31 cellular contexts compared by ENCODE assay signal in genomic region chr6:62035952-62036351, GRCh38.
"Had no signal": no experiment of that assay in that cellular context is flagged by ENCODE, and none has a peak within 500 bp of the region (broad histone marks: within the 10 kb centered on the region; RNA-seq: fewer than 3 reads in every experiment).

No MANE protein-coding gene starts in this region.

- ATAC-seq: activated CD4-positive, alpha-beta T cell treated with anti-CD3 and anti-CD28 coated beads for 36 hours; activated naive CD8-positive, alpha-beta T cell treated with anti-CD3 and anti-CD28 coated beads, Interleukin-2, amount 50 U/mL, for 24 hours; activated T-cell treated with anti-CD3 and anti-CD28 coated beads, Interleukin-2, amount 50 U/mL, for 4 hours; activated T-helper 17 cell treated with anti-CD3 and anti-CD28 coated beads, Interleukin-2, amount 50 U/mL, for 72 hours; body of pancreas; effector memory CD8-positive, alpha-beta T cell had no signal

- H3K27me3 ChIP-seq: adrenal gland, body of pancreas, esophagus squamous epithelium had no signal

- H3K27ac Mint-ChIP-seq: activated CD4-positive, alpha-beta memory T cell treated with anti-CD3 and anti-CD28 coated beads for 36 hours; activated CD4-positive, alpha-beta T cell treated with anti-CD3 and anti-CD28 coated beads for 36 hours; activated CD4-positive, alpha-beta T cell treated with anti-CD3 and anti-CD28 coated beads, Interleukin-2, amount 10 ng/mL, durations not matched to agents 24 days and 14 days; activated naive CD4-positive, alpha-beta T cell treated with anti-CD3 and anti-CD28 coated beads for 36 hours; activated naive CD4-positive, alpha-beta T cell treated with anti-CD3 and anti-CD28 coated beads, Interleukin-2, amount 50 U/mL, for 24 hours; activated naive CD8-positive, alpha-beta T cell treated with anti-CD3 and anti-CD28 coated beads for 36 hours; activated naive CD8-positive, alpha-beta T cell treated with anti-CD3 and anti-CD28 coated beads, Interleukin-2, amount 50 U/mL, for 24 hours; activated T-helper 17 cell treated with anti-CD3 and anti-CD28 coated beads, Interleukin-2, amount 50 U/mL, for 72 hours; effector memory CD8-positive, alpha-beta T cell had no signal

- H3K4me1 Mint-ChIP-seq: activated CD4-positive, alpha-beta T cell treated with anti-CD3 and anti-CD28 coated beads for 36 hours; activated CD4-positive, alpha-beta T cell treated with anti-CD3 and anti-CD28 coated beads, Interleukin-2, amount 10 ng/mL, durations not matched to agents 24 days and 14 days; activated naive CD4-positive, alpha-beta T cell treated with anti-CD3 and anti-CD28 coated beads, Interleukin-2, amount 50 U/mL, for 24 hours; activated naive CD8-positive, alpha-beta T cell treated with anti-CD3 and anti-CD28 coated beads for 36 hours; activated T-helper 17 cell treated with anti-CD3 and anti-CD28 coated beads, Interleukin-2, amount 50 U/mL, for 72 hours had no signal

- DNase-seq: activated CD4-positive, alpha-beta memory T cell treated with anti-CD3 and anti-CD28 coated beads for 36 hours; activated CD4-positive, alpha-beta T cell treated with anti-CD3 and anti-CD28 coated beads for 36 hours; activated CD4-positive, alpha-beta T cell treated with anti-CD3 and anti-CD28 coated beads, Interleukin-2, amount 10 ng/mL, durations not matched to agents 24 days and 14 days; activated CD4-positive, CD25-positive, alpha-beta regulatory T cell; activated CD4-positive, CD25-positive, alpha-beta regulatory T cell treated with anti-CD3 and anti-CD28 coated beads, Interleukin-2, amount 50 U/mL, for 72 hours; activated CD8-positive, alpha-beta memory T cell treated with anti-CD3 and anti-CD28 coated beads, Interleukin-2, amount 50 U/mL, for 48 hours; activated effector memory CD4-positive, alpha-beta T cell treated with anti-CD3 and anti-CD28 coated beads, Interleukin-2, amount 50 U/mL, for 16 hours; activated naive CD4-positive, alpha-beta T cell treated with anti-CD3 and anti-CD28 coated beads for 36 hours; activated naive CD8-positive, alpha-beta T cell treated with anti-CD3 and anti-CD28 coated beads for 36 hours; activated naive CD8-positive, alpha-beta T cell treated with anti-CD3 and anti-CD28 coated beads, Interleukin-2, amount 50 U/mL, for 24 hours; activated T-cell treated with anti-CD3 and anti-CD28 coated beads for 4 hours; activated T-cell treated with anti-CD3 and anti-CD28 coated beads, Interleukin-2, amount 50 U/mL, for 4 hours; adrenal gland; amygdala; aorta; body of pancreas; caudate nucleus; cortex of kidney; dermis blood vessel endothelial cell; effector CD4-positive, alpha-beta T cell; effector memory CD8-positive, alpha-beta T cell; esophagus squamous epithelium; foreskin melanocyte; head of caudate nucleus; T-helper 2 cell had no signal

- H3K36me3 Mint-ChIP-seq: activated CD4-positive, alpha-beta memory T cell treated with anti-CD3 and anti-CD28 coated beads for 36 hours; activated naive CD4-positive, alpha-beta T cell treated with anti-CD3 and anti-CD28 coated beads, Interleukin-2, amount 50 U/mL, for 24 hours; activated naive CD8-positive, alpha-beta T cell treated with anti-CD3 and anti-CD28 coated beads for 36 hours had no signal

- H3K4me3 Mint-ChIP-seq: activated CD4-positive, alpha-beta memory T cell treated with anti-CD3 and anti-CD28 coated beads for 36 hours; activated CD4-positive, alpha-beta T cell treated with anti-CD3 and anti-CD28 coated beads for 36 hours; activated CD4-positive, alpha-beta T cell treated with anti-CD3 and anti-CD28 coated beads, Interleukin-2, amount 10 ng/mL, durations not matched to agents 24 days and 14 days; activated naive CD4-positive, alpha-beta T cell treated with anti-CD3 and anti-CD28 coated beads for 36 hours; activated naive CD4-positive, alpha-beta T cell treated with anti-CD3 and anti-CD28 coated beads, Interleukin-2, amount 50 U/mL, for 24 hours; activated naive CD8-positive, alpha-beta T cell treated with anti-CD3 and anti-CD28 coated beads for 36 hours; activated naive CD8-positive, alpha-beta T cell treated with anti-CD3 and anti-CD28 coated beads, Interleukin-2, amount 50 U/mL, for 24 hours; activated T-cell treated with anti-CD3 and anti-CD28 coated beads, Interleukin-2, amount 50 U/mL, for 4 hours; activated T-helper 17 cell treated with anti-CD3 and anti-CD28 coated beads, Interleukin-2, amount 50 U/mL, for 72 hours; effector memory CD8-positive, alpha-beta T cell had no signal

- H3K4me3 ChIP-seq: adrenal gland, body of pancreas, esophagus squamous epithelium had no signal

- H3K9me3 ChIP-seq: adrenal gland, body of pancreas had no signal

- H3K36me3 ChIP-seq: adrenal gland, esophagus squamous epithelium had no signal

- H3K4me1 ChIP-seq: adrenal gland, body of pancreas, esophagus squamous epithelium had no signal

- H3K27me3 Mint-ChIP-seq: activated CD4-positive, alpha-beta memory T cell treated with anti-CD3 and anti-CD28 coated beads for 36 hours; activated CD4-positive, alpha-beta T cell treated with anti-CD3 and anti-CD28 coated beads for 36 hours; activated CD4-positive, alpha-beta T cell treated with anti-CD3 and anti-CD28 coated beads, Interleukin-2, amount 10 ng/mL, durations not matched to agents 24 days and 14 days; activated naive CD4-positive, alpha-beta T cell treated with anti-CD3 and anti-CD28 coated beads, Interleukin-2, amount 50 U/mL, for 24 hours; activated naive CD8-positive, alpha-beta T cell treated with anti-CD3 and anti-CD28 coated beads for 36 hours; activated naive CD8-positive, alpha-beta T cell treated with anti-CD3 and anti-CD28 coated beads, Interleukin-2, amount 50 U/mL, for 24 hours; activated T-helper 17 cell treated with anti-CD3 and anti-CD28 coated beads, Interleukin-2, amount 50 U/mL, for 72 hours; effector memory CD8-positive, alpha-beta T cell had no signal

- FAIRE-seq: colon, endometrium, endothelial cell of umbilical vein had no signal

- H3K27ac ChIP-seq: adrenal gland, body of pancreas, epithelial cell of prostate, esophagus squamous epithelium had no signal
